1 cellular context compared by ENCODE assay signal in the genomic region with DNA sequence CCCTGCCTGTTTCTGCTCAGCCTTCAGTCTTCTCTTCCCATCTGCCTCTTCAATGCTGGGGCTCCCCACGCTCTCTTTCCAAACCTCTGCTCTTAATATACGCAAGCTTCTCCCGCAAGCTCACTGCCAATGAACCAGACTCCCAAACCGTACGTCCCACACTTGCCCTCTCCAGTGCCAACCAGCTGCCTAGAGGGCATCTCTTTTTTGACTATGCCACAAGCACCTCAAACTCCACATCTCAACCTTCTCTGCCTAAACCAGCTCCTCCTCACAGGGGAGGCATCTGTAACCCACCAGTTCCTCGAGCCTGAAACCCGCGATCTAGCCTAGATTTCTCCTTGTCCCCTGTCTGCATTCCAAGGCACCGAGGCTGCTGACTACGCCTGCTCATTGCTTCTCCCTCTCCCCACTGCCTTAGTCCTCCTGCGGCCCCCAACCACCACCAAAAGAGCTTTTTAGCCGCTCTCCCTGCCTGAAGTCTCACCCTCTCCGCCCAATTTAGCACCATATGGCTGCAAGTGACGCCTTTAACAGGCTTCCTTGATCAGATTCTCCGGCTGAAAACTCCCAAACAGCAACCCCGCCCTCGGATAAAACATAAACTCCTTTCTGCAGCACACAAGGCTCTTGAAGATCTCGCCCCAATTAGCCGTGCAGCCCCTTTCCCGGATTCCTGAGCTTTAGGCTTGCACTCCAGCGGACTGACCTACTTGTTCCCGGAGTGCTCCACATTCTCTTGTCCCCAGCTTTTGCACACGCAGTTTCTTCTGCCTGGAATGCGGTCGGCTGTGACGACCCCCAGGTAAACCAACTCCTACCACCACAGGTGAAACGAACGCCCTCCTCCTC.
TF ChIP-seq lines count a peak whose summit lies in the region.

No MANE protein-coding gene starts in this region.

TF ChIP-seq in HepG2, 621 proteins besides CTCF, POLR2A, EP300 and RAD21 (continued from another document and continues in another):
- TF ChIP-seq, protein P1, sequence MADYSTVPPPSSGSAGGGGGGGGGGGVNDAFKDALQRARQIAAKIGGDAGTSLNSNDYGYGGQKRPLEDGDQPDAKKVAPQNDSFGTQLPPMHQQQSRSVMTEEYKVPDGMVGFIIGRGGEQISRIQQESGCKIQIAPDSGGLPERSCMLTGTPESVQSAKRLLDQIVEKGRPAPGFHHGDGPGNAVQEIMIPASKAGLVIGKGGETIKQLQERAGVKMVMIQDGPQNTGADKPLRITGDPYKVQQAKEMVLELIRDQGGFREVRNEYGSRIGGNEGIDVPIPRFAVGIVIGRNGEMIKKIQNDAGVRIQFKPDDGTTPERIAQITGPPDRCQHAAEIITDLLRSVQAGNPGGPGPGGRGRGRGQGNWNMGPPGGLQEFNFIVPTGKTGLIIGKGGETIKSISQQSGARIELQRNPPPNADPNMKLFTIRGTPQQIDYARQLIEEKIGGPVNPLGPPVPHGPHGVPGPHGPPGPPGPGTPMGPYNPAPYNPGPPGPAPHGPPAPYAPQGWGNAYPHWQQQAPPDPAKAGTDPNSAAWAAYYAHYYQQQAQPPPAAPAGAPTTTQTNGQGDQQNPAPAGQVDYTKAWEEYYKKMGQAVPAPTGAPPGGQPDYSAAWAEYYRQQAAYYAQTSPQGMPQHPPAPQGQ (CRISPR knock-in tag; IDR thresholded peaks at IDR 0.05; ENCODE audit: borderline replicate concordance), result 0 out of 2 replicates have a peak, but pooled peaks have one; percentile 62
- TF ChIP-seq ELF3 (CRISPR knock-in tag; IDR thresholded peaks at IDR 0.05) (no peak), CC2D1A (CRISPR knock-in tag; IDR thresholded peaks at IDR 0.05) (0 out of 2 replicates have a peak, but pooled peaks have one; percentile 70), ZNF331 (CRISPR knock-in tag; IDR thresholded peaks at IDR 0.05) (0 out of 2 replicates have a peak, but pooled peaks have one; percentile 8), ZBTB21 (CRISPR knock-in tag; IDR thresholded peaks at IDR 0.05) (0 out of 2 replicates have a peak, but pooled peaks have one; percentile 9), ZNF607 (CRISPR knock-in tag; IDR thresholded peaks at IDR 0.05; ENCODE audit: borderline replicate concordance) (peak; percentile 57; the same call in 1 of the 2 replicates), ZNF589 (CRISPR knock-in tag; conservative IDR thresholded peaks at IDR 0.05) (no peak), MEF2D (CRISPR knock-in tag; IDR thresholded peaks at IDR 0.05) (0 out of 2 replicates have a peak, but pooled peaks have one; percentile 22), KDM5B (CRISPR knock-in tag; IDR thresholded peaks at IDR 0.05; ENCODE audit: borderline replicate concordance) (peak; percentile 55; the same call in 1 of the 2 replicates), TGIF2 (CRISPR knock-in tag; IDR thresholded peaks at IDR 0.05) (peak; percentile 30; the same call in 1 of the 2 replicates), AGO2 (optimal IDR thresholded peaks at IDR 0.05; ENCODE audit: low read depth, low read length) (no peak), ZNF7 (CRISPR knock-in tag; IDR thresholded peaks at IDR 0.05) (0 out of 2 replicates have a peak, but pooled peaks have one; percentile 3), ZNF598 (CRISPR knock-in tag; IDR thresholded peaks at IDR 0.05; ENCODE audit: borderline replicate concordance) (peak; percentile 77; the same call in 1 of the 2 replicates), ZKSCAN1 (IDR thresholded peaks at IDR 0.05; ENCODE audit: low read length) (no peak), ZNF782 (CRISPR knock-in tag; IDR thresholded peaks at IDR 0.05; ENCODE audit: borderline replicate concordance) (no peak), BRCA1 (CRISPR knock-in tag; IDR thresholded peaks at IDR 0.05) (no peak), ZNF563 (CRISPR knock-in tag; IDR thresholded peaks at IDR 0.05) (0 out of 2 replicates have a peak, but pooled peaks have one; percentile 25), ZIK1 (CRISPR knock-in tag; IDR thresholded peaks at IDR 0.05; ENCODE audit: borderline replicate concordance, low read depth) (0 out of 2 replicates have a peak, but pooled peaks have one; percentile 51), ZNF737 (CRISPR knock-in tag; IDR thresholded peaks at IDR 0.05; ENCODE audit: borderline replicate concordance) (0 out of 2 replicates have a peak, but pooled peaks have one; percentile 28), IKZF4 (CRISPR knock-in tag; IDR thresholded peaks at IDR 0.05; ENCODE audit: borderline replicate concordance, low read depth, not compliant biosample characterization) (peak; percentile 77), ZNF720 (CRISPR knock-in tag; IDR thresholded peaks at IDR 0.05) (no peak), ZNF75D (CRISPR knock-in tag; IDR thresholded peaks at IDR 0.05; ENCODE audit: borderline replicate concordance) (no peak), SSRP1 (CRISPR knock-in tag; IDR thresholded peaks at IDR 0.05) (0 out of 2 replicates have a peak, but pooled peaks have one; percentile 69), MED1 (CRISPR knock-in tag; IDR thresholded peaks at IDR 0.05) (0 out of 2 replicates have a peak, but pooled peaks have one; percentile 29), ZNF839 (CRISPR knock-in tag; IDR thresholded peaks at IDR 0.05; ENCODE audit: borderline replicate concordance) (peak; percentile 28; the same call in 1 of the 2 replicates), KLF16 (CRISPR knock-in tag; IDR thresholded peaks at IDR 0.05) (no peak), HIVEP1 (CRISPR knock-in tag; IDR thresholded peaks at IDR 0.05) (no peak), ZNF44 (CRISPR knock-in tag; IDR thresholded peaks at IDR 0.05) (no peak), HCFC1 (IDR thresholded peaks at IDR 0.05; ENCODE audit: low read depth, low read length) (no peak), ZNF296 (CRISPR knock-in tag; conservative IDR thresholded peaks at IDR 0.05) (no peak), ZNF879 (CRISPR knock-in tag; IDR thresholded peaks at IDR 0.05) (no peak), POLR2AphosphoS5 (IDR thresholded peaks at IDR 0.05; ENCODE audit: low read depth, low read length) (0 out of 2 replicates have a peak, but pooled peaks have one; percentile 9), ARNT2 (CRISPR knock-in tag; IDR thresholded peaks at IDR 0.05; ENCODE audit: low read depth) (peak; percentile 21; the same call in 1 of the 2 replicates), ZBTB3 (CRISPR knock-in tag; IDR thresholded peaks at IDR 0.05; ENCODE audit: borderline replicate concordance, low read depth) (0 out of 2 replicates have a peak, but pooled peaks have one; percentile 21)
- TF ChIP-seq, protein P2, sequence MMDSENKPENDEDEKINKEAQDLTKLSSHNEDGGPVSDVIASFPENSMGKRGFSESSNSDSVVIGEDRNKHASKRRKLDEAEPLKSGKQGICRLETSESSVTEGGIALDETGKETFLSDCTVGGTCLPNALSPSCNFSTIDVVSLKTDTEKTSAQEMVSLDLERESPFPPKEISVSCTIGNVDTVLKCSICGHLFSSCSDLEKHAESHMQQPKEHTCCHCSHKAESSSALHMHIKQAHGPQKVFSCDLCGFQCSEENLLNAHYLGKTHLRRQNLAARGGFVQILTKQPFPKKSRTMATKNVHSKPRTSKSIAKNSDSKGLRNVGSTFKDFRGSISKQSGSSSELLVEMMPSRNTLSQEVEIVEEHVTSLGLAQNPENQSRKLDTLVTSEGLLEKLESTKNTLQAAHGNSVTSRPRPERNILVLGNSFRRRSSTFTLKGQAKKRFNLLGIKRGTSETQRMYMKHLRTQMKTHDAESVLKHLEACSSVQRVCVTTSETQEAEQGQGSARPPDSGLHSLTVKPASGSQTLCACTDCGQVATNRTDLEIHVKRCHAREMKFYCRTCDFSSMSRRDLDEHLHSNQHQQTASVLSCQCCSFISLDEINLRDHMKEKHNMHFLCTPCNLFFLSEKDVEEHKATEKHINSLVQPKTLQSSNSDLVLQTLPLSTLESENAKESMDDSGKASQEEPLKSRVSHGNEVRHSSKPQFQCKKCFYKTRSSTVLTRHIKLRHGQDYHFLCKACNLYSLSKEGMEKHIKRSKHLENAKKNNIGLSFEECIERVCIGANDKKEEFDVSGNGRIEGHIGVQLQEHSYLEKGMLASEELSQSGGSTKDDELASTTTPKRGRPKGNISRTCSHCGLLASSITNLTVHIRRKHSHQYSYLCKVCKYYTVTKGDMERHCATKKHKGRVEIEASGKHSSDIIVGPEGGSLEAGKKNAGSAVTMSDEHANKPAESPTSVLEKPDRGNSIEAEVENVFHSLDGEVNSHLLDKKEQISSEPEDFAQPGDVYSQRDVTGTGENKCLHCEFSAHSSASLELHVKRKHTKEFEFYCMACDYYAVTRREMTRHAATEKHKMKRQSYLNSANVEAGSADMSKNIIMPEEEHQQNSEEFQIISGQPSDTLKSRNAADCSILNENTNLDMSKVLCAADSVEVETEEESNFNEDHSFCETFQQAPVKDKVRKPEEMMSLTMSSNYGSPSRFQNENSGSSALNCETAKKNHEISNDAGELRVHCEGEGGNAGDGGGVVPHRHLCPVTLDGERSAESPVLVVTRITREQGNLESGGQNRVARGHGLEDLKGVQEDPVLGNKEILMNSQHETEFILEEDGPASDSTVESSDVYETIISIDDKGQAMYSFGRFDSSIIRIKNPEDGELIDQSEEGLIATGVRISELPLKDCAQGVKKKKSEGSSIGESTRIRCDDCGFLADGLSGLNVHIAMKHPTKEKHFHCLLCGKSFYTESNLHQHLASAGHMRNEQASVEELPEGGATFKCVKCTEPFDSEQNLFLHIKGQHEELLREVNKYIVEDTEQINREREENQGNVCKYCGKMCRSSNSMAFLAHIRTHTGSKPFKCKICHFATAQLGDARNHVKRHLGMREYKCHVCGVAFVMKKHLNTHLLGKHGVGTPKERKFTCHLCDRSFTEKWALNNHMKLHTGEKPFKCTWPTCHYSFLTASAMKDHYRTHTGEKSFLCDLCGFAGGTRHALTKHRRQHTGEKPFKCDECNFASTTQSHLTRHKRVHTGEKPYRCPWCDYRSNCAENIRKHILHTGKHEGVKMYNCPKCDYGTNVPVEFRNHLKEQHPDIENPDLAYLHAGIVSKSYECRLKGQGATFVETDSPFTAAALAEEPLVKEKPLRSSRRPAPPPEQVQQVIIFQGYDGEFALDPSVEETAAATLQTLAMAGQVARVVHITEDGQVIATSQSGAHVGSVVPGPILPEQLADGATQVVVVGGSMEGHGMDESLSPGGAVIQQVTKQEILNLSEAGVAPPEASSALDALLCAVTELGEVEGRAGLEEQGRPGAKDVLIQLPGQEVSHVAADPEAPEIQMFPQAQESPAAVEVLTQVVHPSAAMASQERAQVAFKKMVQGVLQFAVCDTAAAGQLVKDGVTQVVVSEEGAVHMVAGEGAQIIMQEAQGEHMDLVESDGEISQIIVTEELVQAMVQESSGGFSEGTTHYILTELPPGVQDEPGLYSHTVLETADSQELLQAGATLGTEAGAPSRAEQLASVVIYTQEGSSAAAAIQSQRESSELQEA (CRISPR knock-in tag; IDR thresholded peaks at IDR 0.05; ENCODE audit: not compliant biosample characterization), result no peak
- TF ChIP-seq, protein P3, sequence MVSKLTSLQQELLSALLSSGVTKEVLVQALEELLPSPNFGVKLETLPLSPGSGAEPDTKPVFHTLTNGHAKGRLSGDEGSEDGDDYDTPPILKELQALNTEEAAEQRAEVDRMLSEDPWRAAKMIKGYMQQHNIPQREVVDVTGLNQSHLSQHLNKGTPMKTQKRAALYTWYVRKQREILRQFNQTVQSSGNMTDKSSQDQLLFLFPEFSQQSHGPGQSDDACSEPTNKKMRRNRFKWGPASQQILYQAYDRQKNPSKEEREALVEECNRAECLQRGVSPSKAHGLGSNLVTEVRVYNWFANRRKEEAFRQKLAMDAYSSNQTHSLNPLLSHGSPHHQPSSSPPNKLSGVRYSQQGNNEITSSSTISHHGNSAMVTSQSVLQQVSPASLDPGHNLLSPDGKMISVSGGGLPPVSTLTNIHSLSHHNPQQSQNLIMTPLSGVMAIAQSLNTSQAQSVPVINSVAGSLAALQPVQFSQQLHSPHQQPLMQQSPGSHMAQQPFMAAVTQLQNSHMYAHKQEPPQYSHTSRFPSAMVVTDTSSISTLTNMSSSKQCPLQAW (CRISPR knock-in tag; IDR thresholded peaks at IDR 0.05), result no peak
- TF ChIP-seq, protein P4, sequence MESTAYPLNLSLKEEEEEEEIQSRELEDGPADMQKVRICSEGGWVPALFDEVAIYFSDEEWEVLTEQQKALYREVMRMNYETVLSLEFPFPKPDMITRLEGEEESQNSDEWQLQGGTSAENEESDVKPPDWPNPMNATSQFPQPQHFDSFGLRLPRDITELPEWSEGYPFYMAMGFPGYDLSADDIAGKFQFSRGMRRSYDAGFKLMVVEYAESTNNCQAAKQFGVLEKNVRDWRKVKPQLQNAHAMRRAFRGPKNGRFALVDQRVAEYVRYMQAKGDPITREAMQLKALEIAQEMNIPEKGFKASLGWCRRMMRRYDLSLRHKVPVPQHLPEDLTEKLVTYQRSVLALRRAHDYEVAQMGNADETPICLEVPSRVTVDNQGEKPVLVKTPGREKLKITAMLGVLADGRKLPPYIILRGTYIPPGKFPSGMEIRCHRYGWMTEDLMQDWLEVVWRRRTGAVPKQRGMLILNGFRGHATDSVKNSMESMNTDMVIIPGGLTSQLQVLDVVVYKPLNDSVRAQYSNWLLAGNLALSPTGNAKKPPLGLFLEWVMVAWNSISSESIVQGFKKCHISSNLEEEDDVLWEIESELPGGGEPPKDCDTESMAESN (CRISPR knock-in tag; conservative IDR thresholded peaks at IDR 0.05), result 0 out of 2 replicates have a peak, but pooled peaks have one; percentile 17
- TF ChIP-seq, protein P5, sequence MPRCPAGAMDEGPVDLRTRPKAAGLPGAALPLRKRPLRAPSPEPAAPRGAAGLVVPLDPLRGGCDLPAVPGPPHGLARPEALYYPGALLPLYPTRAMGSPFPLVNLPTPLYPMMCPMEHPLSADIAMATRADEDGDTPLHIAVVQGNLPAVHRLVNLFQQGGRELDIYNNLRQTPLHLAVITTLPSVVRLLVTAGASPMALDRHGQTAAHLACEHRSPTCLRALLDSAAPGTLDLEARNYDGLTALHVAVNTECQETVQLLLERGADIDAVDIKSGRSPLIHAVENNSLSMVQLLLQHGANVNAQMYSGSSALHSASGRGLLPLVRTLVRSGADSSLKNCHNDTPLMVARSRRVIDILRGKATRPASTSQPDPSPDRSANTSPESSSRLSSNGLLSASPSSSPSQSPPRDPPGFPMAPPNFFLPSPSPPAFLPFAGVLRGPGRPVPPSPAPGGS (CRISPR knock-in tag; IDR thresholded peaks at IDR 0.05), result 0 out of 2 replicates have a peak, but pooled peaks have one; percentile 18
- TF ChIP-seq, protein P6, sequence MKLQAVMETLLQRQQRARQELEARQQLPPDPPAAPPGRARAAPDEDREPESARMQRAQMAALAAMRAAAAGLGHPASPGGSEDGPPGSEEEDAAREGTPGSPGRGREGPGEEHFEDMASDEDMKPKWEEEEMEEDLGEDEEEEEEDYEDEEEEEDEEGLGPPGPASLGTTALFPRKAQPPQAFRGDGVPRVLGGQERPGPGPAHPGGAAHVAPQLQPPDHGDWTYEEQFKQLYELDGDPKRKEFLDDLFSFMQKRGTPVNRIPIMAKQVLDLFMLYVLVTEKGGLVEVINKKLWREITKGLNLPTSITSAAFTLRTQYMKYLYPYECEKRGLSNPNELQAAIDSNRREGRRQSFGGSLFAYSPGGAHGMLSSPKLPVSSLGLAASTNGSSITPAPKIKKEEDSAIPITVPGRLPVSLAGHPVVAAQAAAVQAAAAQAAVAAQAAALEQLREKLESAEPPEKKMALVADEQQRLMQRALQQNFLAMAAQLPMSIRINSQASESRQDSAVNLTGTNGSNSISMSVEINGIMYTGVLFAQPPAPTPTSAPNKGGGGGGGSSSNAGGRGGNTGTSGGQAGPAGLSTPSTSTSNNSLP (IDR thresholded peaks at IDR 0.05; ENCODE audit: low read depth, low read length), result no peak
- TF ChIP-seq, protein P7, sequence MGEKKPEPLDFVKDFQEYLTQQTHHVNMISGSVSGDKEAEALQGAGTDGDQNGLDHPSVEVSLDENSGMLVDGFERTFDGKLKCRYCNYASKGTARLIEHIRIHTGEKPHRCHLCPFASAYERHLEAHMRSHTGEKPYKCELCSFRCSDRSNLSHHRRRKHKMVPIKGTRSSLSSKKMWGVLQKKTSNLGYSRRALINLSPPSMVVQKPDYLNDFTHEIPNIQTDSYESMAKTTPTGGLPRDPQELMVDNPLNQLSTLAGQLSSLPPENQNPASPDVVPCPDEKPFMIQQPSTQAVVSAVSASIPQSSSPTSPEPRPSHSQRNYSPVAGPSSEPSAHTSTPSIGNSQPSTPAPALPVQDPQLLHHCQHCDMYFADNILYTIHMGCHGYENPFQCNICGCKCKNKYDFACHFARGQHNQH (CRISPR knock-in tag; IDR thresholded peaks at IDR 0.05), result 0 out of 2 replicates have a peak, but pooled peaks have one; percentile 29
